Comparison of ENCODE assay signal across 34 cellular contexts in genomic region chr12:99822273-99822672, GRCh38.
"Had no signal": no experiment of that assay in that cellular context is flagged by ENCODE, and none has a peak within 500 bp of the region (broad histone marks: within the 10 kb centered on the region; RNA-seq: fewer than 3 reads in every experiment).

No MANE protein-coding gene starts in this region.

- H3K27me3 ChIP-seq: adrenal gland, body of pancreas, gastrocnemius medialis, heart left ventricle had no signal

- DNase-seq: activated CD4-positive, alpha-beta memory T cell treated with anti-CD3 and anti-CD28 coated beads for 36 hours; activated CD4-positive, alpha-beta T cell treated with anti-CD3 and anti-CD28 coated beads for 36 hours; activated CD4-positive, alpha-beta T cell treated with anti-CD3 and anti-CD28 coated beads, Interleukin-2, amount 10 ng/mL, durations not matched to agents 24 days and 14 days; activated CD4-positive, CD25-positive, alpha-beta regulatory T cell; activated CD4-positive, CD25-positive, alpha-beta regulatory T cell treated with anti-CD3 and anti-CD28 coated beads, Interleukin-2, amount 50 U/mL, for 72 hours; activated CD8-positive, alpha-beta memory T cell treated with anti-CD3 and anti-CD28 coated beads, Interleukin-2, amount 10 ng/mL, durations not matched to agents 7 days and 5 days; activated CD8-positive, alpha-beta memory T cell treated with anti-CD3 and anti-CD28 coated beads, Interleukin-2, amount 50 U/mL, for 4 hours; activated CD8-positive, alpha-beta T cell treated with anti-CD3 and anti-CD28 coated beads, Interleukin-2, amount 10 ng/mL, durations not matched to agents 7 days and 5 days; activated effector memory CD4-positive, alpha-beta T cell treated with anti-CD3 and anti-CD28 coated beads, Interleukin-2, amount 50 U/mL, for 16 hours; activated naive CD4-positive, alpha-beta T cell treated with anti-CD3 and anti-CD28 coated beads for 36 hours; activated naive CD8-positive, alpha-beta T cell treated with anti-CD3 and anti-CD28 coated beads for 36 hours; activated naive CD8-positive, alpha-beta T cell treated with anti-CD3 and anti-CD28 coated beads, Interleukin-2, amount 50 U/mL, for 24 hours; activated T-cell treated with anti-CD3 and anti-CD28 coated beads, Interleukin-2, amount 50 U/mL, for 1 hour; activated T-cell treated with anti-CD3 and anti-CD28 coated beads, Interleukin-2, amount 50 U/mL, for 48 hours; adrenal gland; amygdala; aorta; body of pancreas; caudate nucleus; cortex of kidney; dermis blood vessel endothelial cell; effector CD4-positive, alpha-beta T cell; foreskin fibroblast; gastrocnemius medialis; glutamatergic neuron; heart left ventricle; T-helper 17 cell; T1000; WERI-Rb-1 had no signal

- H3K27me3 Mint-ChIP-seq: activated CD4-positive, alpha-beta memory T cell treated with anti-CD3 and anti-CD28 coated beads for 36 hours; activated CD4-positive, alpha-beta T cell treated with anti-CD3 and anti-CD28 coated beads for 36 hours; activated CD4-positive, alpha-beta T cell treated with anti-CD3 and anti-CD28 coated beads, Interleukin-2, amount 10 ng/mL, durations not matched to agents 24 days and 14 days; activated CD8-positive, alpha-beta memory T cell treated with anti-CD3 and anti-CD28 coated beads, Interleukin-2, amount 10 ng/mL, durations not matched to agents 7 days and 5 days; activated naive CD8-positive, alpha-beta T cell treated with anti-CD3 and anti-CD28 coated beads for 36 hours; T-helper 17 cell had no signal

- H3K36me3 Mint-ChIP-seq: activated CD4-positive, alpha-beta memory T cell treated with anti-CD3 and anti-CD28 coated beads for 36 hours; activated CD8-positive, alpha-beta memory T cell treated with anti-CD3 and anti-CD28 coated beads, Interleukin-2, amount 10 ng/mL, durations not matched to agents 7 days and 5 days; activated naive CD4-positive, alpha-beta T cell treated with anti-CD3 and anti-CD28 coated beads, Interleukin-2, amount 50 U/mL, for 24 hours; activated naive CD8-positive, alpha-beta T cell treated with anti-CD3 and anti-CD28 coated beads for 36 hours had no signal

- ATAC-seq: activated CD4-positive, alpha-beta T cell treated with anti-CD3 and anti-CD28 coated beads for 36 hours; activated CD8-positive, alpha-beta memory T cell treated with anti-CD3 and anti-CD28 coated beads, Interleukin-2, amount 10 ng/mL, durations not matched to agents 7 days and 5 days; activated CD8-positive, alpha-beta T cell treated with anti-CD3 and anti-CD28 coated beads, Interleukin-2, amount 10 ng/mL, durations not matched to agents 7 days and 5 days; activated naive CD8-positive, alpha-beta T cell treated with anti-CD3 and anti-CD28 coated beads, Interleukin-2, amount 50 U/mL, for 24 hours; body of pancreas; esophagus mucosa; gastrocnemius medialis; heart left ventricle; T-helper 17 cell had no signal

- H3K4me3 Mint-ChIP-seq: activated CD4-positive, alpha-beta memory T cell treated with anti-CD3 and anti-CD28 coated beads for 36 hours; activated CD4-positive, alpha-beta T cell treated with anti-CD3 and anti-CD28 coated beads for 36 hours; activated CD4-positive, alpha-beta T cell treated with anti-CD3 and anti-CD28 coated beads, Interleukin-2, amount 10 ng/mL, durations not matched to agents 24 days and 14 days; activated CD8-positive, alpha-beta memory T cell treated with anti-CD3 and anti-CD28 coated beads, Interleukin-2, amount 10 ng/mL, durations not matched to agents 7 days and 5 days; activated CD8-positive, alpha-beta T cell treated with anti-CD3 and anti-CD28 coated beads, Interleukin-2, amount 10 ng/mL, durations not matched to agents 7 days and 5 days; activated naive CD4-positive, alpha-beta T cell treated with anti-CD3 and anti-CD28 coated beads for 36 hours; activated naive CD4-positive, alpha-beta T cell treated with anti-CD3 and anti-CD28 coated beads, Interleukin-2, amount 50 U/mL, for 24 hours; activated naive CD8-positive, alpha-beta T cell treated with anti-CD3 and anti-CD28 coated beads for 36 hours; activated naive CD8-positive, alpha-beta T cell treated with anti-CD3 and anti-CD28 coated beads, Interleukin-2, amount 50 U/mL, for 24 hours; activated T-helper 1 cell treated with anti-CD3 and anti-CD28 coated beads, Interleukin-12 subunit alpha, Interleukin-12 subunit beta, Interleukin-2, Interleukin-4 antibody, amounts not matched to agents 30 ng/mL and 10 ng/mL and 1 ng/mL, durations not matched to agents 14 hours and 24 hours and 36 hours; T-helper 17 cell; T-helper 2 cell treated with Interferon-gamma antibody and Interleukin-4, amounts not matched to agents 5 μg/mL and 100 μg/mL, for 36 hours had no signal

- H3K27ac Mint-ChIP-seq: activated CD4-positive, alpha-beta memory T cell treated with anti-CD3 and anti-CD28 coated beads for 36 hours; activated CD4-positive, alpha-beta T cell treated with anti-CD3 and anti-CD28 coated beads for 36 hours; activated CD4-positive, alpha-beta T cell treated with anti-CD3 and anti-CD28 coated beads, Interleukin-2, amount 10 ng/mL, durations not matched to agents 24 days and 14 days; activated CD8-positive, alpha-beta memory T cell treated with anti-CD3 and anti-CD28 coated beads, Interleukin-2, amount 10 ng/mL, durations not matched to agents 7 days and 5 days; activated CD8-positive, alpha-beta T cell treated with anti-CD3 and anti-CD28 coated beads, Interleukin-2, amount 10 ng/mL, durations not matched to agents 7 days and 5 days; activated naive CD4-positive, alpha-beta T cell treated with anti-CD3 and anti-CD28 coated beads for 36 hours; activated naive CD4-positive, alpha-beta T cell treated with anti-CD3 and anti-CD28 coated beads, Interleukin-2, amount 50 U/mL, for 24 hours; activated naive CD8-positive, alpha-beta T cell treated with anti-CD3 and anti-CD28 coated beads for 36 hours; activated naive CD8-positive, alpha-beta T cell treated with anti-CD3 and anti-CD28 coated beads, Interleukin-2, amount 50 U/mL, for 24 hours; activated T-helper 1 cell treated with anti-CD3 and anti-CD28 coated beads, Interleukin-12 subunit alpha, Interleukin-12 subunit beta, Interleukin-2, Interleukin-4 antibody, amounts not matched to agents 30 ng/mL and 10 ng/mL and 1 ng/mL, durations not matched to agents 14 hours and 24 hours and 36 hours; activated T-helper 2 cell treated with anti-CD3 and anti-CD28 coated beads, Interferon-gamma antibody, Interleukin-2, Interleukin-4, amounts not matched to agents 10 μg/mL and 5 μg/mL and 100 μg/mL, durations not matched to agents 14 hours and 24 hours and 36 hours; T-helper 17 cell; T-helper 2 cell treated with Interferon-gamma antibody and Interleukin-4, amounts not matched to agents 5 μg/mL and 100 μg/mL, for 36 hours had no signal

- H3K9me3 ChIP-seq: body of pancreas, gastrocnemius medialis had no signal

- H3K36me3 ChIP-seq: adrenal gland, gastrocnemius medialis, heart left ventricle, WERI-Rb-1 had no signal

- H3K4me1 ChIP-seq: adrenal gland, body of pancreas, heart left ventricle had no signal

- H3K9me3 Mint-ChIP-seq: activated CD4-positive, alpha-beta T cell treated with anti-CD3 and anti-CD28 coated beads, Interleukin-2, amount 10 ng/mL, durations not matched to agents 24 days and 14 days; activated naive CD4-positive, alpha-beta T cell treated with anti-CD3 and anti-CD28 coated beads for 36 hours; activated naive CD4-positive, alpha-beta T cell treated with anti-CD3 and anti-CD28 coated beads, Interleukin-2, amount 50 U/mL, for 24 hours; activated naive CD8-positive, alpha-beta T cell treated with anti-CD3 and anti-CD28 coated beads for 36 hours; activated naive CD8-positive, alpha-beta T cell treated with anti-CD3 and anti-CD28 coated beads, Interleukin-2, amount 50 U/mL, for 24 hours; activated T-helper 1 cell treated with anti-CD3 and anti-CD28 coated beads, Interleukin-12 subunit alpha, Interleukin-12 subunit beta, Interleukin-2, Interleukin-4 antibody, amounts not matched to agents 30 ng/mL and 10 ng/mL and 1 ng/mL, durations not matched to agents 14 hours and 24 hours and 36 hours; activated T-helper 2 cell treated with anti-CD3 and anti-CD28 coated beads, Interferon-gamma antibody, Interleukin-2, Interleukin-4, amounts not matched to agents 10 μg/mL and 5 μg/mL and 100 μg/mL, durations not matched to agents 14 hours and 24 hours and 36 hours; T-helper 2 cell treated with Interferon-gamma antibody and Interleukin-4, amounts not matched to agents 5 μg/mL and 100 μg/mL, for 36 hours had no signal

- H3K27ac ChIP-seq: adrenal gland, body of pancreas, gastrocnemius medialis, heart left ventricle, WERI-Rb-1 had no signal

- H3K4me3 ChIP-seq: adrenal gland, body of pancreas, gastrocnemius medialis, heart left ventricle had no signal

- H3K4me1 Mint-ChIP-seq: activated CD4-positive, alpha-beta T cell treated with anti-CD3 and anti-CD28 coated beads for 36 hours; activated CD4-positive, alpha-beta T cell treated with anti-CD3 and anti-CD28 coated beads, Interleukin-2, amount 10 ng/mL, durations not matched to agents 24 days and 14 days; activated CD8-positive, alpha-beta memory T cell treated with anti-CD3 and anti-CD28 coated beads, Interleukin-2, amount 10 ng/mL, durations not matched to agents 7 days and 5 days; activated naive CD4-positive, alpha-beta T cell treated with anti-CD3 and anti-CD28 coated beads, Interleukin-2, amount 50 U/mL, for 24 hours; activated naive CD8-positive, alpha-beta T cell treated with anti-CD3 and anti-CD28 coated beads for 36 hours; activated naive CD8-positive, alpha-beta T cell treated with anti-CD3 and anti-CD28 coated beads, Interleukin-2, amount 50 U/mL, for 24 hours; T-helper 17 cell had no signal
